In genomic region chr1:15326691-15327530, GRCh38 we compare ENCODE assay signal across 13 cellular contexts.
DNase-seq lines count a peak whose midpoint lies in the region; ATAC-seq, FAIRE-seq and TF ChIP-seq lines count a peak whose summit lies in the region.
"Had no signal": no experiment of that assay in that cellular context is flagged by ENCODE, and none has a peak within 500 bp of the region (broad histone marks: within the 10 kb centered on the region; RNA-seq: fewer than 3 reads in every experiment).

No MANE protein-coding gene starts in this region.

- intact Hi-C loops in dendritic cell treated with granulocyte-macrophage colony-stimulating factor and Interleukin-4, amounts not matched to agents 40 ng/mL and 50 ng/mL, for 4 days (cut with micrococcal nuclease): no loop called here
- intact Hi-C loops in pancreas (cut with DNase I): loop anchor here in 2 of 3 donors (5.0 kb wide), 3 partner anchors 85 to 105 kb away; no protein-coding TSS in a partner anchor

- no peaks in the 10 kb centered on the region for H3K36me3 ChIP-seq in pancreas
- no peaks in the 10 kb centered on the region for H3K36me3 ChIP-seq in right atrium auricular region

- H3K27ac ChIP-seq in pancreas (peak overlapping the region in 1 of 4 donors; percentile 63), right atrium auricular region (no peak overlapping the region)

- no peak for FAIRE-seq in pancreas (lab: Jason Lieb, UNC)
- FAIRE-seq: GM12891 had no signal

- WGBS in pancreas, 2 donors: 50 to 57% methylated on average over 30 of the region's 30 CpGs

- H3K4me3 ChIP-seq in pancreas (peak overlapping the region in 1 of 4 donors; percentile 19), right atrium auricular region (no peak overlapping the region)

- H3K4me1 ChIP-seq in pancreas (peaks cover 10 to 20% (median 15%) of the 10 kb centered on the region in 3 donors), right atrium auricular region (peaks cover 0 to 23% of the 10 kb centered on the region in 2 donors)

- H3K27me3 ChIP-seq in pancreas: no peaks in the 10 kb centered on the region
- H3K27me3 ChIP-seq in right atrium auricular region: no peaks in the 10 kb centered on the region

- H3K36me3 Mint-ChIP-seq in dendritic cell treated with granulocyte-macrophage colony-stimulating factor and Interleukin-4, amounts not matched to agents 40 ng/mL and 50 ng/mL, for 4 days (ENCODE audit: low read depth): peaks cover 13% of the 10 kb centered on the region
- H3K36me3 Mint-ChIP-seq: CD8-positive, alpha-beta T cell; WTC11 had no signal

- ATAC-seq in pancreas (peak in 3 of 4 donors; percentile 8 to 26 (median 10)), GM18867 (IDR thresholded peaks at IDR 0.05; ENCODE audit: unreplicated experiment) (no peak)
- ATAC-seq: activated T-helper 17 cell treated with anti-CD3 and anti-CD28 coated beads, Interleukin-2, amount 50 U/mL, for 72 hours; CD8-positive, alpha-beta T cell; WTC11 had no signal

- peak overlapping the region; percentile 92 for H3K27ac Mint-ChIP-seq in dendritic cell treated with granulocyte-macrophage colony-stimulating factor and Interleukin-4, amounts not matched to agents 40 ng/mL and 50 ng/mL, for 4 days
- H3K27ac Mint-ChIP-seq: activated T-helper 17 cell treated with anti-CD3 and anti-CD28 coated beads, Interleukin-2, amount 50 U/mL, for 72 hours; CD8-positive, alpha-beta T cell; WTC11 had no signal

- DNase-seq in DMS79 (lab: John Stamatoyannopoulos, UW) (peak; percentile 92), NCI-H2107 (lab: John Stamatoyannopoulos, UW) (peak; percentile 71), pancreas (no peak), right atrium auricular region (ENCODE audit: low spot score) (no peak), GF-D8 (lab: John Stamatoyannopoulos, UW) (no peak), putamen (ENCODE audit: low spot score) (no peak)
- DNase-seq: CD8-positive, alpha-beta T cell; head of caudate nucleus had no signal

- H3K27me3 Mint-ChIP-seq in dendritic cell treated with granulocyte-macrophage colony-stimulating factor and Interleukin-4, amounts not matched to agents 40 ng/mL and 50 ng/mL, for 4 days: peaks cover 11% of the 10 kb centered on the region

- no peaks in the 10 kb centered on the region for H3K9me3 ChIP-seq in pancreas
- no peaks in the 10 kb centered on the region for H3K9me3 ChIP-seq in right atrium auricular region

- peaks cover 87% of the 10 kb centered on the region for H3K4me1 Mint-ChIP-seq in dendritic cell treated with granulocyte-macrophage colony-stimulating factor and Interleukin-4, amounts not matched to agents 40 ng/mL and 50 ng/mL, for 4 days (ENCODE audit: low read depth)
- H3K4me1 Mint-ChIP-seq: activated T-helper 17 cell treated with anti-CD3 and anti-CD28 coated beads, Interleukin-2, amount 50 U/mL, for 72 hours had no signal

- H3K4me3 Mint-ChIP-seq in dendritic cell treated with granulocyte-macrophage colony-stimulating factor and Interleukin-4, amounts not matched to agents 40 ng/mL and 50 ng/mL, for 4 days: no peak overlapping the region
- H3K4me3 Mint-ChIP-seq: activated T-helper 17 cell treated with anti-CD3 and anti-CD28 coated beads, Interleukin-2, amount 50 U/mL, for 72 hours; CD8-positive, alpha-beta T cell; WTC11 had no signal

- H3K9me3 Mint-ChIP-seq in dendritic cell treated with granulocyte-macrophage colony-stimulating factor and Interleukin-4, amounts not matched to agents 40 ng/mL and 50 ng/mL, for 4 days: no peaks in the 10 kb centered on the region
- H3K9me3 Mint-ChIP-seq: activated T-helper 17 cell treated with anti-CD3 and anti-CD28 coated beads, Interleukin-2, amount 50 U/mL, for 72 hours; CD8-positive, alpha-beta T cell; WTC11 had no signal

- no peak for TF ChIP-seq CTCF in pancreas (IDR thresholded peaks at IDR 0.05)
- TF ChIP-seq CTCF in right atrium auricular region (IDR thresholded peaks at IDR 0.05): no peak

Comparison
In these comparisons a context has a peak if more than half of its experiments do, and no peak if none do; other contexts are left out.
1. DNase-seq: peak in DMS79 (single experiment) and NCI-H2107 (single experiment); none in pancreas (0 of 6), right atrium auricular region (single experiment), GF-D8 (single experiment) and putamen (single experiment).